21 cellular contexts compared by ENCODE assay signal in the genomic region with DNA sequence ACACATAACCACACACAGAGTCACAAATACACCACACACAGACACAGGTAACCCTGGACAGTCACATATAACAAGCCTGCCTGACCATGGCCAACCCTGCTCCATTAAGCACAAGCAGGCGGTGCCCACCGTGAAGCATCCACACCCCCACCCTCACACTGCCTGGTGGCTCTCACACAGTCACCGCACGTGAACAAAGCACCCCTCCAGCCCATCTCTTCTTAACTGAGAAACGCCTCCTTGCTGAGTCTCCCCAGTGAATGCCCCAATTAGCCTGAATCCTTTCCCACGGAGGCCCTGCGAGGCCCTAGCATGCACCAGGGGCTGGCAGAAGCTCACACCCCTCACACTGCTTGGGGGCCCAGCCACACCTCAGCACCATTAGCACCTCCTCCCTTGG.
A peak's percentile ranks its signal among the peaks of the same experiment; 100 is the strongest.
DNase-seq lines count a peak whose midpoint lies in the region; ATAC-seq, FAIRE-seq and TF ChIP-seq lines count a peak whose summit lies in the region.
"Had no signal": no experiment of that assay in that cellular context is flagged by ENCODE, and none has a peak within 500 bp of the region (broad histone marks: within the 10 kb centered on the region; RNA-seq: fewer than 3 reads in every experiment).

No MANE protein-coding gene starts in this region.

- POLR2A ChIA-PET in IMR-90 (lab: Charles Lee; ENCODE audit: unreplicated experiment): no interaction called here
- POLR2A ChIA-PET in H1 (lab: Charles Lee; ENCODE audit: partially characterized antibody): interaction anchor here (1.1 kb wide), 1 partner anchor 22 kb away, joined by 3 read pairs; no protein-coding TSS in a partner anchor

- no peak overlapping the region for H2AK9ac ChIP-seq in IMR-90 (replicated peaks; ENCODE audit: low read depth, low read length, poor library complexity)

- H2AK5ac ChIP-seq in IMR-90 (ENCODE audit: low read depth, low read length) (no peak overlapping the region), H1 (ENCODE audit: low read depth, low read length) (0 out of 2 replicates have a peak overlapping the region, but pooled peaks have one; percentile 11)

- H3K56ac ChIP-seq in IMR-90 (ENCODE audit: extremely low read depth, insufficient read depth, low read length) (no peak overlapping the region), H1 (replicated peaks; ENCODE audit: insufficient read length, low read depth, low read length) (peak overlapping the region; percentile 96)

- H3K4me1 ChIP-seq in IMR-90 (ENCODE audit: control insufficient read depth, insufficient read depth, low read length) (no peaks in the 10 kb centered on the region), H1 (replicated peaks in 1 of 4; ENCODE audit: control insufficient read depth in 3 of 4, insufficient read depth in 4 of 4, low read length in 3 of 4) (peaks cover 0 to 22% (median 4%) of the 10 kb centered on the region in 4 experiments; a peak in 5 of 7 replicates), osteoblast (ENCODE audit: insufficient read depth, low read length) (no peaks in the 10 kb centered on the region), lower lobe of right lung (no peaks in the 10 kb centered on the region)
- H3K4me1 ChIP-seq: A549, BE2C had no signal

- H3K9ac ChIP-seq in IMR-90 (ENCODE audit: low read depth, low read length): no peak overlapping the region
- no peak overlapping the region for H3K9ac ChIP-seq in H1 (replicated peaks in 1 of 4; ENCODE audit: extremely low read depth in 1 of 4, low read depth in 3 of 4, low read length in 3 of 4)
- peak overlapping the region; percentile 11 for H3K9ac ChIP-seq in neural cell (ENCODE audit: low read length)
- H3K9ac ChIP-seq: BLaER1 treated with 17β-estradiol and CSF1 and Interleukin-3, amounts not matched to agents 10 nM and 100 nM; GM23248 had no signal

- H3K4me3 ChIP-seq in IMR-90 (ENCODE audit: insufficient read depth, low read depth, low read length) (no peak overlapping the region), H1 (ENCODE audit: extremely low read depth in 1 of 4, insufficient read depth in 2 of 4, low read depth in 3 of 4, low read length in 4 of 4) (no peak overlapping the region), neural cell (ENCODE audit: low read length) (peak overlapping the region; percentile 15), osteoblast (ENCODE audit: insufficient read depth, low read length) (no peak overlapping the region), lower lobe of right lung (no peak overlapping the region)
- H3K4me3 ChIP-seq: A549; BLaER1 treated with 17β-estradiol and CSF1 and Interleukin-3, amounts not matched to agents 10 nM and 100 nM; GM23248 had no signal

- H3K79me2 ChIP-seq in H1 (ENCODE audit: control insufficient read depth in 1 of 2, insufficient read depth in 2 of 2, low read length in 2 of 2) (peaks cover 0 to 5% of the 10 kb centered on the region in 2 experiments; a peak in 1 of 4 replicates), neural cell (replicated peaks; ENCODE audit: insufficient read depth, low read length) (no peaks in the 10 kb centered on the region), osteoblast (ENCODE audit: insufficient read depth, low read length) (no peaks in the 10 kb centered on the region)

- intact Hi-C loops in IMR-90 (cut with micrococcal nuclease): no loop called here
- intact Hi-C loops in lower lobe of right lung (cut with DNase I): no loop called here

- no peak overlapping the region for H3K23ac ChIP-seq in IMR-90 (ENCODE audit: low read depth, low read length)
- no peak overlapping the region for H3K23ac ChIP-seq in H1 (ENCODE audit: insufficient read length)

- DNase-seq in IMR-90 (no peak), H1 (ENCODE audit: low read depth in 1 of 2, low spot score in 2 of 2) (no peak), osteoblast (ENCODE audit: insufficient read length, low spot score, missing footprints) (peak; percentile 89), lower lobe of right lung (no peak), NOMO-1 treated with dmso at 0.1 percent for 144 hours (lab: John Stamatoyannopoulos, UW; ENCODE audit: unreplicated experiment) (no peak), NCI-H2029 treated with DMSO at 0.1 percent for 48 hours (lab: John Stamatoyannopoulos, UW) (no peak)
- DNase-seq: 8988T; ACHN; AML-193; BE2C; CD4-positive, alpha-beta T cell; CD8-positive, alpha-beta memory T cell; DMS53; DMS79 treated with DMSO at 0.1 percent for 48 hours; GM23248; HFFc6 had no signal

- H3F3A ChIP-seq in neural cell (ENCODE audit: insufficient read depth, low read length, poor library complexity, severe bottlenecking): no peaks in the 10 kb centered on the region

- H3K9me1 ChIP-seq in IMR-90 (ENCODE audit: insufficient read depth, low read length): peaks cover 10% of the 10 kb centered on the region

- 56% methylated on average over 4 of the region's 7 CpGs; no CpG with 5 or more reads in 1 of the 2 experiments for WGBS in IMR-90 (ENCODE audit: extremely low coverage in 2 of 2, insufficient read length in 1 of 2), 2 experiments
- WGBS in H1 (ENCODE audit: extremely low coverage in 1 of 2, insufficient coverage in 1 of 2, insufficient read length in 1 of 2, insufficient replicate concordance in 2 of 2, low coverage in 1 of 2, low lambda C conversion rate in 2 of 2, missing lambda C conversion rate in 1 of 2), 2 experiments: 96% methylated on average over 4 of the region's 7 CpGs; no CpG with 5 or more reads in 1 of the 2 experiments

- H4K5ac ChIP-seq in IMR-90 (ENCODE audit: low read depth, low read length): no peak overlapping the region
- no peak overlapping the region for H4K5ac ChIP-seq in H1 (ENCODE audit: insufficient read length, low read depth, low read length)

- no peak overlapping the region for H2AFZ ChIP-seq in IMR-90 (replicated peaks; ENCODE audit: low read length, poor library complexity)
- H2AFZ ChIP-seq in H1 (ENCODE audit: low read length): no peak overlapping the region
- no peak overlapping the region for H2AFZ ChIP-seq in neural cell (ENCODE audit: low read depth, low read length)
- H2AFZ ChIP-seq in osteoblast (ENCODE audit: low read length): no peak overlapping the region
- H2AFZ ChIP-seq: GM23248 had no signal

- H2BK20ac ChIP-seq in IMR-90 (ENCODE audit: low read depth, low read length) (no peak overlapping the region), H1 (ENCODE audit: low read length) (no peak overlapping the region)

- H3K27ac ChIP-seq in IMR-90 (ENCODE audit: insufficient read depth, low read length) (no peak overlapping the region), H1 (ENCODE audit: low read depth, low read length) (no peak overlapping the region), neural cell (ENCODE audit: low read length) (no peak overlapping the region), osteoblast (ENCODE audit: low read depth, low read length) (no peak overlapping the region), lower lobe of right lung (no peak overlapping the region)
- H3K27ac ChIP-seq: A549; BLaER1 treated with 17β-estradiol and CSF1 and Interleukin-3, amounts not matched to agents 10 nM and 100 nM; GM23248 had no signal

- H3K9me3 ChIP-seq in IMR-90 (ENCODE audit: control insufficient read depth, insufficient read depth, low read length) (no peaks in the 10 kb centered on the region), H1 (ENCODE audit: insufficient read depth in 2 of 2, low read depth in 1 of 2, low read length in 1 of 2) (peaks cover 0 to 5% of the 10 kb centered on the region in 2 experiments; a peak in 1 of 4 replicates), neural cell (ENCODE audit: low read length) (no peaks in the 10 kb centered on the region), osteoblast (ENCODE audit: low read depth, low read length) (no peaks in the 10 kb centered on the region), lower lobe of right lung (no peaks in the 10 kb centered on the region)
- H3K9me3 ChIP-seq: A549 had no signal

- H2BK12ac ChIP-seq in H1 (ENCODE audit: low read depth, low read length): 0 out of 2 replicates have a peak overlapping the region, but pooled peaks have one; percentile 22

- no peak for FAIRE-seq in H1 (lab: Jason Lieb, UNC)
- FAIRE-seq: A549, G401.6 had no signal

- H3K79me1 ChIP-seq in IMR-90 (ENCODE audit: low read depth in 1 of 2, low read length in 2 of 2) (no peaks in the 10 kb centered on the region), H1 (ENCODE audit: low read depth, low read length) (peaks cover 16% of the 10 kb centered on the region)

- no peaks in the 10 kb centered on the region for H3K9me2 ChIP-seq in neural cell (ENCODE audit: insufficient read depth, low read length)

- H3K4me2 ChIP-seq in IMR-90 (ENCODE audit: low read depth, low read length): no peak overlapping the region
- H3K4me2 ChIP-seq in H1 (ENCODE audit: insufficient read depth in 1 of 2, low read depth in 2 of 2, low read length in 2 of 2): no peak overlapping the region
- no peak overlapping the region for H3K4me2 ChIP-seq in neural cell (ENCODE audit: low read length)
- H3K4me2 ChIP-seq in osteoblast (ENCODE audit: insufficient read depth, low read length): no peak overlapping the region
- H3K4me2 ChIP-seq: A549; BLaER1 treated with 17β-estradiol and CSF1 and Interleukin-3, amounts not matched to agents 10 nM and 100 nM had no signal

- H4K91ac ChIP-seq in IMR-90 (ENCODE audit: insufficient read depth, low read depth, low read length) (no peak overlapping the region), H1 (replicated peaks; ENCODE audit: insufficient read length, low read length) (peak overlapping the region; percentile 56)

- H4K8ac ChIP-seq in IMR-90 (ENCODE audit: low read depth in 2 of 2, low read length in 2 of 2) (no peak overlapping the region), H1 (ENCODE audit: extremely low read depth, insufficient read depth, low read length) (no peak overlapping the region)

- dilution Hi-C loops in IMR-90 (cut with HindIII; ENCODE audit: low sequenced_read_pairs, unreplicated experiment): no loop called here

- H4K20me1 ChIP-seq in IMR-90 (ENCODE audit: insufficient read depth, low read length) (no peaks in the 10 kb centered on the region), H1 (replicated peaks in 1 of 2; ENCODE audit: control insufficient read depth in 1 of 2, insufficient read depth in 2 of 2, low read length in 2 of 2) (peaks cover 2 to 27% of the 10 kb centered on the region in 2 experiments), neural cell (ENCODE audit: insufficient read depth) (no peaks in the 10 kb centered on the region), osteoblast (ENCODE audit: insufficient read depth, low read length) (no peaks in the 10 kb centered on the region)

- in situ Hi-C loops in IMR-90 (cut with MboI; ENCODE audit: low sequenced_read_pairs): no loop called here

- no peak for TF ChIP-seq POLR2A in IMR-90 (IDR thresholded peaks at IDR 0.05; ENCODE audit: low read depth, low read length)
- no peak for TF ChIP-seq POLR2A in H1 (IDR thresholded peaks at IDR 0.05; ENCODE audit: control extremely low read depth in 1 of 2, low read depth in 2 of 2, low read length in 2 of 2)

- TF ChIP-seq CTCF in IMR-90 (conservative IDR thresholded peaks at IDR 0.05; ENCODE audit: low read depth, low read length): no peak
- TF ChIP-seq CTCF in H1 (IDR thresholded peaks at IDR 0.05; ENCODE audit: control extremely low read depth in 1 of 3, insufficient read depth in 1 of 3, low read depth in 1 of 3, low read length in 3 of 3): no peak
- no peak for TF ChIP-seq CTCF in neural cell (IDR thresholded peaks at IDR 0.05; ENCODE audit: poor library complexity, severe bottlenecking)
- no peak for TF ChIP-seq CTCF in osteoblast (IDR thresholded peaks at IDR 0.05; ENCODE audit: extremely low read depth, low read depth, low read length)
- TF ChIP-seq CTCF in lower lobe of right lung (IDR thresholded peaks at IDR 0.05): no peak

- H3K14ac ChIP-seq in IMR-90 (replicated peaks; ENCODE audit: low read depth, low read length): no peak overlapping the region
- no peak overlapping the region for H3K14ac ChIP-seq in H1 (ENCODE audit: insufficient read length)

- H3K23me2 ChIP-seq in H1 (ENCODE audit: low read depth, low read length): peaks cover 24% of the 10 kb centered on the region; the same call in 1 of the 2 replicates

- CTCF ChIA-PET in IMR-90 (lab: Yijun Ruan, JAX): no interaction called here
- CTCF ChIA-PET in H1 (lab: Charles Lee; ENCODE audit: partially characterized antibody): interaction anchor here (0.9 to 1.7 kb wide), 3 partner anchors 11 to 82 kb away, joined by 4 to 5 read pairs (median 5); no protein-coding TSS in a partner anchor

- H3K18ac ChIP-seq in IMR-90 (ENCODE audit: low read depth, low read length): no peak overlapping the region
- H3K18ac ChIP-seq in H1 (ENCODE audit: extremely low read depth, low read length): no peak overlapping the region

- no peak overlapping the region for H2BK120ac ChIP-seq in IMR-90 (ENCODE audit: low read depth, low read length)
- H2BK120ac ChIP-seq in H1 (replicated peaks; ENCODE audit: low read depth, low read length): no peak overlapping the region

- H3K4ac ChIP-seq in IMR-90 (ENCODE audit: low read depth, low read length) (no peak overlapping the region), H1 (replicated peaks; ENCODE audit: insufficient read length, low read depth, low read length) (peak overlapping the region; percentile 25)

- H3K27me3 ChIP-seq in IMR-90 (ENCODE audit: control insufficient read depth, insufficient read depth, low read length) (peaks cover 27% of the 10 kb centered on the region; the same call in 1 of the 2 replicates), H1 (replicated peaks in 1 of 4; ENCODE audit: control insufficient read depth in 3 of 4, extremely low read depth in 1 of 4, insufficient read depth in 3 of 4, low read length in 3 of 4) (no peaks in the 10 kb centered on the region; a peak in 1 of 7 replicates), neural cell (ENCODE audit: insufficient read depth, low read depth, low read length) (no peaks in the 10 kb centered on the region), osteoblast (ENCODE audit: insufficient read depth, low read length) (no peaks in the 10 kb centered on the region), lower lobe of right lung (ENCODE audit: low read depth) (no peaks in the 10 kb centered on the region)
- H3K27me3 ChIP-seq: BE2C; BLaER1 treated with 17β-estradiol and CSF1 and Interleukin-3, amounts not matched to agents 10 nM and 100 nM had no signal

- H2BK5ac ChIP-seq in IMR-90 (ENCODE audit: low read depth, low read length, poor library complexity, severe bottlenecking) (peak overlapping the region; percentile 84), H1 (ENCODE audit: low read depth, low read length) (no peak overlapping the region)

- TF ChIP-seq RAD21 in IMR-90 (IDR thresholded peaks at IDR 0.05; ENCODE audit: low read length) (no peak), H1 (IDR thresholded peaks at IDR 0.05 in 1 of 2, conservative IDR thresholded peaks at IDR 0.05 in 1 of 2; ENCODE audit: low read depth in 2 of 2, low read length in 2 of 2) (no peak), neural cell (conservative IDR thresholded peaks at IDR 0.05) (no peak)

- TF ChIP-seq EP300 in H1 (IDR thresholded peaks at IDR 0.05; ENCODE audit: borderline replicate concordance in 1 of 2, low read depth in 2 of 2, low read length in 2 of 2) (no peak), neural cell (conservative IDR thresholded peaks at IDR 0.05; ENCODE audit: poor library complexity, severe bottlenecking) (no peak)

- no peak for ATAC-seq in IMR-90 (ENCODE audit: low read depth)
- no peak for ATAC-seq in lower lobe of right lung
- ATAC-seq in HG03280 (IDR thresholded peaks at IDR 0.05; ENCODE audit: unreplicated experiment): no peak

- no peak overlapping the region for H2BK15ac ChIP-seq in IMR-90 (ENCODE audit: low read depth, low read length)
- H2BK15ac ChIP-seq in H1 (ENCODE audit: low read length): no peak overlapping the region

- no TSS peak for BruUV-seq in IMR-90 (replicated peaks; lab: Mats Ljungman, UMichigan)

- no peaks in the 10 kb centered on the region for H3K36me3 ChIP-seq in IMR-90 (ENCODE audit: control insufficient read depth, insufficient read depth, low read length)
- H3K36me3 ChIP-seq in H1 (ENCODE audit: control insufficient read depth in 2 of 4, insufficient read depth in 4 of 4, low read length in 3 of 4): no peaks in the 10 kb centered on the region; a peak in 1 of 8 replicates
- no peaks in the 10 kb centered on the region for H3K36me3 ChIP-seq in neural cell (ENCODE audit: insufficient read depth, low read length)
- no peaks in the 10 kb centered on the region for H3K36me3 ChIP-seq in osteoblast (ENCODE audit: insufficient read depth, low read length)
- H3K36me3 ChIP-seq in lower lobe of right lung: no peaks in the 10 kb centered on the region
- H3K36me3 ChIP-seq: BE2C; BLaER1 treated with 17β-estradiol and CSF1 and Interleukin-3, amounts not matched to agents 10 nM and 100 nM had no signal
